In genomic region chr20:38212806-38213606, GRCh38 we compare ENCODE assay signal across 16 cellular contexts. TPM values are rescaled to one million over a fixed set of nuclear protein-coding genes. Genes with fewer than 3 reads are reported as not detected.
DNase-seq lines count a peak whose midpoint lies in the region; ATAC-seq and TF ChIP-seq lines count a peak whose summit lies in the region.
"Had no signal": no experiment of that assay in that cellular context is flagged by ENCODE, and none has a peak within 500 bp of the region (broad histone marks: within the 10 kb centered on the region; RNA-seq: fewer than 3 reads in every experiment).

No MANE protein-coding gene starts in this region.

- no peak overlapping the region for H3K4ac ChIP-seq in neuronal stem cell (ENCODE audit: low read length)

- no peaks in the 10 kb centered on the region for H3K9me3 ChIP-seq in RWPE2 (ENCODE audit: severe bottlenecking)
- no peaks in the 10 kb centered on the region for H3K9me3 ChIP-seq in neuronal stem cell (replicated peaks in 1 of 2; ENCODE audit: control insufficient read depth in 2 of 2, insufficient read depth in 1 of 2, low read depth in 1 of 2, low read length in 2 of 2)
- no peaks in the 10 kb centered on the region for H3K9me3 ChIP-seq in uterus
- H3K9me3 ChIP-seq in T-helper 17 cell (ENCODE audit: control insufficient read depth, low read length, poor library complexity, severe bottlenecking), result no peaks in the 10 kb centered on the region
- no peaks in the 10 kb centered on the region for H3K9me3 ChIP-seq in prostate gland
- H3K9me3 ChIP-seq: SJCRH30 had no signal

- H3K36me3 ChIP-seq in RWPE2 (ENCODE audit: low read depth), result no peaks in the 10 kb centered on the region
- no peaks in the 10 kb centered on the region for H3K36me3 ChIP-seq in neuronal stem cell (replicated peaks in 1 of 2; ENCODE audit: control insufficient read depth in 2 of 2, insufficient read depth in 2 of 2, low read length in 2 of 2)
- no peaks in the 10 kb centered on the region for H3K36me3 ChIP-seq in uterus
- no peaks in the 10 kb centered on the region for H3K36me3 ChIP-seq in prostate gland
- H3K36me3 ChIP-seq: SJCRH30 had no signal

- no peaks in the 10 kb centered on the region for H3K79me1 ChIP-seq in neuronal stem cell (ENCODE audit: low read depth, low read length)

- H3K27me3 ChIP-seq in RWPE2 (ENCODE audit: insufficient read depth, poor library complexity, severe bottlenecking), result no peaks in the 10 kb centered on the region
- H3K27me3 ChIP-seq in neuronal stem cell (ENCODE audit: control insufficient read depth in 3 of 3, insufficient read depth in 3 of 3, low read depth in 1 of 3, low read length in 3 of 3), result peaks cover 0 to 6% (median 0%) of the 10 kb centered on the region in 3 experiments
- H3K27me3 ChIP-seq in uterus, result no peaks in the 10 kb centered on the region
- H3K27me3 ChIP-seq in prostate gland (replicated peaks; ENCODE audit: insufficient read depth), result no peaks in the 10 kb centered on the region
- H3K27me3 ChIP-seq: SJCRH30 had no signal

- H4K91ac ChIP-seq in neuronal stem cell (ENCODE audit: low read depth, low read length, poor library complexity), result no peak overlapping the region

- H3K18ac ChIP-seq in neuronal stem cell (ENCODE audit: low read length), result peak overlapping the region; percentile 55

- no peak overlapping the region for H3K27ac Mint-ChIP-seq in T-helper 17 cell
- H3K27ac Mint-ChIP-seq: CD4-positive, alpha-beta T cell had no signal

- H2AFZ ChIP-seq in neuronal stem cell (ENCODE audit: low read length), result no peak overlapping the region
- H2AFZ ChIP-seq: GM23248 had no signal

- DNase-seq in RWPE2 (ENCODE audit: low spot score), result peak; percentile 84
- DNase-seq in left cardiac atrium, result peak; percentile 51
- no peak for DNase-seq in neuronal stem cell (ENCODE audit: low spot score)
- DNase-seq in uterus, result no peak
- DNase-seq in T-helper 17 cell, result no peak
- no peak for DNase-seq in prostate gland (ENCODE audit: low spot score)
- no peak for DNase-seq in GM13976 (ENCODE audit: low spot score)
- DNase-seq: AML-193; CD4-positive, alpha-beta T cell; DMS79; GM23248; Karpas-422; NCI-H1417 treated with DMSO at 0.1 percent for 48 hours; NCI-H2029; NCI-H510A treated with DMSO at 0.1 percent for 48 hours; SJCRH30 had no signal

- no peak overlapping the region for H3K4me3 Mint-ChIP-seq in T-helper 17 cell
- H3K4me3 Mint-ChIP-seq: CD4-positive, alpha-beta T cell had no signal

- intact Hi-C loops in left cardiac atrium (cut with DNase I) (loop anchor here (5.0 to 10.0 kb wide), 2 partner anchors 41 to 78 kb away; no protein-coding TSS in a partner anchor), uterus (cut with DNase I; ENCODE audit: low total_unique reads) (no loop called here), prostate gland (cut with DNase I) (no loop called here)

- in situ Hi-C loops in GM13976 (cut with MboI; ENCODE audit: low sequenced_read_pairs, unreplicated experiment), result loop anchor here (25.0 kb wide), 1 partner anchor 301 kb away; the partner anchor contains the start of gene VSTM2L

- H3K36me3 Mint-ChIP-seq in T-helper 17 cell (ENCODE audit: low read depth), result peaks cover 3% of the 10 kb centered on the region

- no peak overlapping the region for H2BK5ac ChIP-seq in neuronal stem cell (ENCODE audit: low read length)

- no peak overlapping the region for H3K4me2 ChIP-seq in neuronal stem cell (ENCODE audit: insufficient read depth, low read length, poor library complexity, severe bottlenecking)

- H2BK120ac ChIP-seq in neuronal stem cell (ENCODE audit: low read depth, low read length), result no peak overlapping the region

- H3K27ac ChIP-seq in RWPE2 (ENCODE audit: poor library complexity, severe bottlenecking) (no peak overlapping the region), neuronal stem cell (replicated peaks; ENCODE audit: low read length) (no peak overlapping the region), uterus (peak overlapping the region; percentile 8 to 12), prostate gland (peak overlapping the region in 1 of 2 donors; percentile 0)
- H3K27ac ChIP-seq: GM23248, SJCRH30 had no signal

- peaks cover 38% of the 10 kb centered on the region for H3K27me3 Mint-ChIP-seq in T-helper 17 cell

- no peak for ATAC-seq in RWPE2 (ENCODE audit: low read depth)
- peak in 1 of 2 donors; percentile 19 for ATAC-seq in left cardiac atrium
- ATAC-seq in T-helper 17 cell, result no peak

- no peak overlapping the region for H2BK12ac ChIP-seq in neuronal stem cell (ENCODE audit: low read length)

- peak overlapping the region; percentile 57 for H2BK15ac ChIP-seq in neuronal stem cell (ENCODE audit: low read length)

- H3K4me1 ChIP-seq in RWPE2 (ENCODE audit: insufficient read depth, poor library complexity, severe bottlenecking) (peaks cover 25% of the 10 kb centered on the region), neuronal stem cell (ENCODE audit: control insufficient read depth in 2 of 2, insufficient read depth in 1 of 2, low read depth in 1 of 2, low read length in 2 of 2) (peaks cover 0 to 6% of the 10 kb centered on the region in 2 donors), uterus (peaks cover 0 to 3% of the 10 kb centered on the region in 2 donors), prostate gland (replicated peaks) (no peaks in the 10 kb centered on the region)

- no peaks in the 10 kb centered on the region for H3K4me1 Mint-ChIP-seq in T-helper 17 cell

- H3K4me3 ChIP-seq in RWPE2 (ENCODE audit: severe bottlenecking), result no peak overlapping the region
- no peak overlapping the region for H3K4me3 ChIP-seq in neuronal stem cell (ENCODE audit: low read length in 2 of 2)
- H3K4me3 ChIP-seq in uterus, result no peak overlapping the region
- H3K4me3 ChIP-seq in prostate gland, result no peak overlapping the region
- H3K4me3 ChIP-seq: GM23248, SJCRH30 had no signal

- no peak for TF ChIP-seq POLR2A in uterus (IDR thresholded peaks at IDR 0.05)
- TF ChIP-seq POLR2A in prostate gland (IDR thresholded peaks at IDR 0.05), result no peak

- H3K9ac ChIP-seq in neuronal stem cell (ENCODE audit: low read depth, low read length, poor library complexity), result no peak overlapping the region
- H3K9ac ChIP-seq: GM23248 had no signal

- no peak overlapping the region for H3K14ac ChIP-seq in neuronal stem cell (ENCODE audit: low read length)

- TF ChIP-seq CTCF in RWPE2 (IDR thresholded peaks at IDR 0.05; ENCODE audit: poor library complexity, severe bottlenecking), result no peak
- no peak for TF ChIP-seq CTCF in uterus (IDR thresholded peaks at IDR 0.05)
- TF ChIP-seq CTCF in prostate gland (IDR thresholded peaks at IDR 0.05), result no peak
- no peak for TF ChIP-seq CTCF in GM13976 (IDR thresholded peaks at IDR 0.05; ENCODE audit: borderline replicate concordance, control extremely low read depth, extremely low read depth, insufficient read depth, missing control alignments)

- no peak overlapping the region for H2AK5ac ChIP-seq in neuronal stem cell (ENCODE audit: low read depth, low read length)

- WGBS in neuronal stem cell (ENCODE audit: extremely low coverage in 2 of 2, insufficient read length in 2 of 2, insufficient replicate concordance in 1 of 2), 2 donors, result no CpG with 5 or more reads among the region's 18 CpGs
- WGBS in prostate gland, result 62% methylated on average over 18 of the region's 18 CpGs

- H4K8ac ChIP-seq in neuronal stem cell (ENCODE audit: low read depth, low read length), result no peak overlapping the region

- no peak overlapping the region for H3K23ac ChIP-seq in neuronal stem cell (ENCODE audit: low read depth, low read length, poor library complexity)

RNA-seq across cellular contexts. Expression of gene KIAA1755, which starts 47.5 kb away (rescaled TPM):
- 1 to 10 TPM; 8.0 to 8.1 TPM for total RNA-seq in left cardiac atrium
- 0.33 TPM for polyA plus RNA-seq in neuronal stem cell (2013, experiment 1 of 2)
- 0.21 TPM for polyA plus RNA-seq in neuronal stem cell (2013, experiment 2 of 2)
- 10 to 100 TPM in 3 of 4 donors, 1 to 10 TPM in 1; 5.3 to 47.6 (median 15.7) TPM for total RNA-seq in uterus
- not detected for total RNA-seq in T-helper 17 cell
- total RNA-seq in prostate gland, result 10 to 100 TPM in 1 of 2 donors, 1 to 10 TPM in 1; 5.0 to 10.8 TPM
- total RNA-seq: CD4-positive, alpha-beta T cell had no signal

RNA-seq across cellular contexts. Expression of gene TGM2, which starts 47.9 kb away (rescaled TPM):
- total RNA-seq in left cardiac atrium, result 100 to 1,000 TPM; 383 to 695 TPM
- 0.46 TPM for polyA plus RNA-seq in neuronal stem cell (2013, experiment 1 of 2)
- 0.39 TPM for polyA plus RNA-seq in neuronal stem cell (2013, experiment 2 of 2)
- 100 to 1,000 TPM; 136 to 639 (median 209) TPM for total RNA-seq in uterus
- under 1 TPM; 0.37 to 0.76 TPM for total RNA-seq in T-helper 17 cell
- 100 to 1,000 TPM in 1 of 2 donors, 10 to 100 TPM in 1; 39.6 to 157 TPM for total RNA-seq in prostate gland

Comparison
In these comparisons a context has a peak if more than half of its experiments do, and no peak if none do; other contexts are left out.
1. DNase-seq: peak in RWPE2 (single experiment) and left cardiac atrium (single experiment); none in neuronal stem cell (single experiment), uterus (0 of 2), T-helper 17 cell (0 of 3), prostate gland (single experiment) and GM13976 (single experiment).
2. H3K27ac ChIP-seq: peak in uterus (2 of 2); none in RWPE2 (single experiment) and neuronal stem cell (single experiment).
3. RNA of gene KIAA1755, which starts 47.5 kb away (total RNA-seq): 5.3 to 47.6 TPM in uterus, 5.0 to 10.8 TPM in prostate gland and 8.0 to 8.1 TPM in left cardiac atrium; not detected in T-helper 17 cell; every median in the first group is over 4 times any median in the second.
4. RNA of gene TGM2, which starts 47.9 kb away (total RNA-seq): 383 to 695 TPM in left cardiac atrium, 136 to 639 TPM in uterus and 39.6 to 157 TPM in prostate gland; 0.37 to 0.76 TPM in T-helper 17 cell; every median in the first group is over 10 times any median in the second.
5. intact Hi-C loops: an anchor here in left cardiac atrium (5.0 to 10.0 kb wide); none called in uterus and prostate gland.